ENCODE assay signal across 27 cellular contexts in genomic region chr17:63939884-63940283, GRCh38. TPM values are rescaled to one million over a fixed set of nuclear protein-coding genes. Genes with fewer than 3 reads are reported as not detected.
DNase-seq lines count a peak whose midpoint lies in the region; ATAC-seq, FAIRE-seq and TF ChIP-seq lines count a peak whose summit lies in the region.
"Had no signal": no experiment of that assay in that cellular context is flagged by ENCODE, and none has a peak within 500 bp of the region (broad histone marks: within the 10 kb centered on the region; RNA-seq: fewer than 3 reads in every experiment).

No MANE protein-coding gene starts in this region.

- H2AFZ ChIP-seq in mammary epithelial cell (ENCODE audit: low read depth, low read length) (peak overlapping the region; percentile 49), OCI-LY7 (ENCODE audit: low read length) (no peak overlapping the region)

- H3K9me3 ChIP-seq in mammary epithelial cell (replicated peaks; ENCODE audit: insufficient read depth, low read length): no peaks in the 10 kb centered on the region
- no peaks in the 10 kb centered on the region for H3K9me3 ChIP-seq in OCI-LY7 (ENCODE audit: low read length)
- no peaks in the 10 kb centered on the region for H3K9me3 ChIP-seq in kidney (ENCODE audit: control insufficient read depth in 1 of 2, low read length in 2 of 2)
- H3K9me3 ChIP-seq: SK-N-SH had no signal

- intact Hi-C loops in mammary epithelial cell (cut with micrococcal nuclease): no loop called here
- intact Hi-C loops in MCF 10A (cut with micrococcal nuclease): no loop called here
- intact Hi-C loops in OCI-LY7 (cut with micrococcal nuclease; ENCODE audit: unreplicated experiment): no loop called here
- intact Hi-C loops in kidney (cut with DNase I): no loop called here

- H3K4me1 Mint-ChIP-seq in MCF 10A (ENCODE audit: insufficient read depth, unreplicated experiment): no peaks in the 10 kb centered on the region
- peaks cover 27% of the 10 kb centered on the region for H3K4me1 Mint-ChIP-seq in stimulated activated effector memory CD8-positive, alpha-beta T cell treated with anti-CD3 and anti-CD28 coated beads, Interleukin-12 subunit alpha, Interleukin-12 subunit beta, amount 100 ng/mL, for 72 hours

- no peaks in the 10 kb centered on the region for H3K36me3 Mint-ChIP-seq in MCF 10A (ENCODE audit: insufficient read depth, unreplicated experiment)
- H3K36me3 Mint-ChIP-seq in stimulated activated effector memory CD8-positive, alpha-beta T cell treated with anti-CD3 and anti-CD28 coated beads, Interleukin-12 subunit alpha, Interleukin-12 subunit beta, amount 100 ng/mL, for 72 hours: no peaks in the 10 kb centered on the region

- CTCF ChIA-PET in mammary epithelial cell (lab: Charles Lee; ENCODE audit: low non-redundant PET) (no interaction called here), MCF 10A (lab: Yijun Ruan, JAX) (interaction anchor here (0.6 to 1.1 kb wide), 3 partner anchors 12 to 86 kb away, joined by 3 to 5 read pairs (median 3); no protein-coding TSS in a partner anchor), OCI-LY7 (lab: Charles Lee; ENCODE audit: unreplicated experiment) (interaction anchor here (0.7 to 1.4 kb wide), 2 partner anchors 20 to 28 kb away, joined by 3 to 7 read pairs; no protein-coding TSS in a partner anchor)

- TF ChIP-seq CTCF in mammary epithelial cell (conservative IDR thresholded peaks at IDR 0.05 in 1 of 2, IDR thresholded peaks at IDR 0.05 in 1 of 2; ENCODE audit: extremely low read depth in 1 of 2, insufficient read depth in 1 of 2, low read depth in 1 of 2, low read length in 2 of 2) (no peak), MCF 10A (IDR thresholded peaks at IDR 0.05; ENCODE audit: unreplicated experiment) (no peak), OCI-LY7 (conservative IDR thresholded peaks at IDR 0.05; ENCODE audit: low read length) (no peak), kidney (IDR thresholded peaks at IDR 0.05; ENCODE audit: borderline replicate concordance, extremely low read depth, insufficient read depth) (no peak)

- H3K79me2 ChIP-seq in mammary epithelial cell (ENCODE audit: insufficient read depth, low read length) (no peaks in the 10 kb centered on the region), OCI-LY7 (ENCODE audit: insufficient read depth, low read depth, low read length) (no peaks in the 10 kb centered on the region)

- 72% methylated on average over 2 of the region's 6 CpGs for WGBS in mammary epithelial cell (ENCODE audit: low coverage, missing lambda C conversion rate)

- H3K27ac Mint-ChIP-seq in MCF 10A (ENCODE audit: low read depth, unreplicated experiment): no peak overlapping the region
- H3K27ac Mint-ChIP-seq in stimulated activated effector memory CD8-positive, alpha-beta T cell treated with anti-CD3 and anti-CD28 coated beads, Interleukin-12 subunit alpha, Interleukin-12 subunit beta, amount 100 ng/mL, for 72 hours: peak overlapping the region; percentile 77
- H3K27ac Mint-ChIP-seq: CD4-positive, alpha-beta T cell had no signal

- H3K4me2 ChIP-seq in mammary epithelial cell (ENCODE audit: insufficient read depth, low read depth, low read length) (no peak overlapping the region), OCI-LY7 (ENCODE audit: low read length) (peak overlapping the region; percentile 33; the same call in 1 of the 2 replicates)
- H3K4me2 ChIP-seq: SK-N-SH had no signal

- no peaks in the 10 kb centered on the region for H3K9me3 Mint-ChIP-seq in MCF 10A (ENCODE audit: unreplicated experiment)
- H3K9me3 Mint-ChIP-seq in stimulated activated effector memory CD8-positive, alpha-beta T cell treated with anti-CD3 and anti-CD28 coated beads, Interleukin-12 subunit alpha, Interleukin-12 subunit beta, amount 100 ng/mL, for 72 hours: no peaks in the 10 kb centered on the region
- H3K9me3 Mint-ChIP-seq: CD4-positive, alpha-beta T cell had no signal

- BruUV-seq in mammary epithelial cell (replicated peaks; lab: Mats Ljungman, UMichigan) (no TSS peak), MCF 10A (replicated peaks; lab: Mats Ljungman, UMichigan) (no TSS peak), OCI-LY7 (replicated peaks; lab: Mats Ljungman, UMichigan) (no TSS peak)

- H3K4me1 ChIP-seq in mammary epithelial cell (ENCODE audit: insufficient read depth, low read length) (no peaks in the 10 kb centered on the region), OCI-LY7 (ENCODE audit: insufficient read depth, low read length, poor library complexity, severe bottlenecking) (peaks cover 69% of the 10 kb centered on the region), kidney (ENCODE audit: control insufficient read depth in 1 of 2, insufficient read depth in 1 of 2, low read depth in 1 of 2, low read length in 2 of 2) (no peaks in the 10 kb centered on the region)
- H3K4me1 ChIP-seq: Caco-2 had no signal

- no peaks in the 10 kb centered on the region for H3K27me3 ChIP-seq in mammary epithelial cell (ENCODE audit: insufficient read depth, low read length)

- no peak overlapping the region for H3K4me3 Mint-ChIP-seq in MCF 10A (ENCODE audit: unreplicated experiment)
- no peak overlapping the region for H3K4me3 Mint-ChIP-seq in stimulated activated effector memory CD8-positive, alpha-beta T cell treated with anti-CD3 and anti-CD28 coated beads, Interleukin-12 subunit alpha, Interleukin-12 subunit beta, amount 100 ng/mL, for 72 hours
- H3K4me3 Mint-ChIP-seq: CD4-positive, alpha-beta T cell had no signal

- DNase-seq in mammary epithelial cell: no peak
- no peak for DNase-seq in MCF 10A (ENCODE audit: unreplicated experiment)
- DNase-seq in OCI-LY7 (ENCODE audit: low spot score): no peak
- DNase-seq in kidney: peak; percentile 54
- no peak for DNase-seq in stimulated activated effector memory CD8-positive, alpha-beta T cell treated with anti-CD3 and anti-CD28 coated beads, Interleukin-12 subunit alpha, Interleukin-12 subunit beta, amount 100 ng/mL, for 72 hours (ENCODE audit: low spot score in 2 of 2)
- DNase-seq in NCI-H1092 (lab: John Stamatoyannopoulos, UW): no peak
- DNase-seq in T1000 (lab: John Stamatoyannopoulos, UW): no peak
- DNase-seq: Caco-2; CD4-positive, alpha-beta T cell; GDM1; Kasumi-1; NCI-H1105; NCI-H1694; NCI-H2081 treated with DMSO at 0.1 percent for 48 hours; NCI-H446 treated with DMSO at 0.1 percent for 48 hours; NK-92 treated with Interleukin-12 subunit alpha and Interleukin-12 subunit beta, amount 100 ng/mL, for 24 hours; SHP77 treated with DMSO at 0.1 percent for 48 hours; SK-N-SH had no signal

- no peak overlapping the region for H3K9ac ChIP-seq in mammary epithelial cell (ENCODE audit: insufficient read depth, low read length)
- H3K9ac ChIP-seq in kidney (ENCODE audit: low read length in 2 of 2): no peak overlapping the region
- H3K9ac ChIP-seq: SK-N-SH had no signal

- peaks cover 12% of the 10 kb centered on the region for H3K27me3 Mint-ChIP-seq in MCF 10A (ENCODE audit: insufficient read depth, unreplicated experiment)
- H3K27me3 Mint-ChIP-seq: CD4-positive, alpha-beta T cell; IgD-negative memory B cell had no signal

- ATAC-seq in stimulated activated effector memory CD8-positive, alpha-beta T cell treated with anti-CD3 and anti-CD28 coated beads, Interleukin-12 subunit alpha, Interleukin-12 subunit beta, amount 100 ng/mL, for 72 hours: no peak
- ATAC-seq in HG03442 (IDR thresholded peaks at IDR 0.05; ENCODE audit: unreplicated experiment): no peak

- in situ Hi-C loops in mammary epithelial cell (cut with MboI; ENCODE audit: low sequenced_read_pairs in 2 of 2): no loop called here

- H3K9me2 ChIP-seq in OCI-LY7 (ENCODE audit: insufficient read depth, low read length): no peaks in the 10 kb centered on the region
- H3K9me2 ChIP-seq: SK-N-SH had no signal

- H3K27ac ChIP-seq in mammary epithelial cell (ENCODE audit: insufficient read depth, low read depth, low read length) (no peak overlapping the region), OCI-LY7 (ENCODE audit: low read depth, low read length, poor library complexity, severe bottlenecking) (no peak overlapping the region), kidney (ENCODE audit: low read depth in 2 of 2, low read length in 2 of 2) (no peak overlapping the region)
- H3K27ac ChIP-seq: 22Rv1, HL-60 had no signal

- no peaks in the 10 kb centered on the region for H4K20me1 ChIP-seq in mammary epithelial cell (ENCODE audit: insufficient read depth, low read length)
- H4K20me1 ChIP-seq in OCI-LY7 (ENCODE audit: insufficient read depth, low read length): no peaks in the 10 kb centered on the region

- H3K36me3 ChIP-seq in mammary epithelial cell (ENCODE audit: insufficient read depth, low read length) (no peaks in the 10 kb centered on the region), OCI-LY7 (ENCODE audit: insufficient read depth, low read length) (no peaks in the 10 kb centered on the region; the same call in 1 of the 2 replicates), kidney (ENCODE audit: control insufficient read depth in 1 of 2, insufficient read depth in 2 of 2, low read length in 2 of 2) (no peaks in the 10 kb centered on the region)

- dilution Hi-C loops in mammary epithelial cell (cut with HindIII; ENCODE audit: low sequenced_read_pairs): no loop called here

- H3K4me3 ChIP-seq in mammary epithelial cell (replicated peaks in 1 of 3; ENCODE audit: insufficient read depth in 1 of 3, low read depth in 2 of 3, low read length in 3 of 3) (no peak overlapping the region), OCI-LY7 (ENCODE audit: low read depth, low read length, poor library complexity, severe bottlenecking) (no peak overlapping the region), kidney (ENCODE audit: low read length in 2 of 2) (no peak overlapping the region)

- POLR2A ChIA-PET in MCF 10A (lab: Yijun Ruan, JAX): no interaction called here
- POLR2A ChIA-PET in OCI-LY7 (lab: Charles Lee): interaction anchor here (0.7 kb wide), 1 partner anchor 18 kb away, joined by 3 read pairs; no protein-coding TSS in a partner anchor

- FAIRE-seq in kidney (lab: Jason Lieb, UNC): no peak
- FAIRE-seq: H54 had no signal

RNA-seq across cellular contexts. Expression of gene CD79B, which starts 7.8 kb away (rescaled TPM):
- under 1 TPM; 0.17 to 0.26 TPM for total RNA-seq in mammary epithelial cell
- 0.73 TPM for polyA plus RNA-seq in mammary epithelial cell
- not detected for polyA minus RNA-seq in mammary epithelial cell
- not detected in 2 replicates for total RNA-seq in MCF 10A (2022)
- 743 and 751 TPM in 2 replicates for total RNA-seq in OCI-LY7 (2014; rRNA removed; shearing (Covaris generic))
- 457 and 479 TPM in 2 replicates for total RNA-seq in OCI-LY7 (2022)
- 11.4 TPM for total RNA-seq in kidney
- 5.2 TPM for polyA plus RNA-seq in kidney (ENCODE audit: insufficient read depth, low read depth, low replicate concordance)
- total RNA-seq: Caco-2, Daoy, RPMI7951 had no signal
- polyA plus RNA-seq: AG04450 had no signal

RNA-seq across cellular contexts. Expression of gene GH1, which starts 21.2 kb away (rescaled TPM):
- total RNA-seq in mammary epithelial cell (not detected), MCF 10A (2022) (not detected in 2 replicates), OCI-LY7 (2022) (0.96 TPM in 1 of 2 replicates, not detected in the other), kidney (not detected)
- polyA plus RNA-seq in mammary epithelial cell (not detected), kidney (ENCODE audit: insufficient read depth, low read depth, low replicate concordance) (not detected)
- polyA minus RNA-seq in mammary epithelial cell: not detected
- 0.21 and 4.3 TPM in 2 replicates for total RNA-seq in OCI-LY7 (2014; rRNA removed; shearing (Covaris generic))
- total RNA-seq: Caco-2; CD4-positive, alpha-beta T cell; Daoy; HT1080; RPMI7951 had no signal
- polyA plus RNA-seq: AG04450, SK-N-SH had no signal

RNA-seq across cellular contexts. Expression of gene CSHL1, which starts 28.8 kb away (rescaled TPM):
- total RNA-seq in mammary epithelial cell: not detected
- polyA plus RNA-seq in mammary epithelial cell: not detected
- polyA minus RNA-seq in mammary epithelial cell: not detected
- not detected in 2 replicates for total RNA-seq in MCF 10A (2022)
- total RNA-seq in OCI-LY7 (2014; rRNA removed; shearing (Covaris generic)): not detected in 2 replicates
- not detected in 2 replicates for total RNA-seq in OCI-LY7 (2022)
- not detected for total RNA-seq in kidney
- polyA plus RNA-seq in kidney (ENCODE audit: insufficient read depth, low read depth, low replicate concordance): not detected
- total RNA-seq: Caco-2; CD4-positive, alpha-beta T cell; Daoy; HT1080; RPMI7951 had no signal
- polyA plus RNA-seq: AG04450, IgD-negative memory B cell, SK-N-SH had no signal

RNA-seq across cellular contexts. Expression of gene SCN4A, which starts 32.8 kb away (rescaled TPM):
- total RNA-seq in mammary epithelial cell: not detected
- 0.01 TPM for polyA plus RNA-seq in mammary epithelial cell
- not detected for polyA minus RNA-seq in mammary epithelial cell
- 0.05 TPM in 1 of 2 replicates, not detected in the other for total RNA-seq in MCF 10A (2022)
- 3.0 and 6.4 TPM in 2 replicates for total RNA-seq in OCI-LY7 (2014; rRNA removed; shearing (Covaris generic))
- total RNA-seq in OCI-LY7 (2022): 9.0 and 11.9 TPM in 2 replicates
- 3.4 TPM for total RNA-seq in kidney
- polyA plus RNA-seq in kidney (ENCODE audit: insufficient read depth, low read depth, low replicate concordance): 0.19 TPM
- total RNA-seq: Caco-2, HT1080, RPMI7951 had no signal
- polyA plus RNA-seq: SK-N-SH had no signal

RNA-seq across cellular contexts. Expression of gene CSH1, which starts 43.5 kb away (rescaled TPM):
- total RNA-seq in mammary epithelial cell (not detected), MCF 10A (2022) (not detected in 2 replicates), OCI-LY7 (2022) (not detected in 2 replicates), kidney (not detected)
- polyA plus RNA-seq in mammary epithelial cell (not detected), kidney (ENCODE audit: insufficient read depth, low read depth, low replicate concordance) (not detected)
- polyA minus RNA-seq in mammary epithelial cell: not detected
- not detected in 2 replicates for total RNA-seq in OCI-LY7 (2014; rRNA removed; shearing (Covaris generic))
- total RNA-seq: Caco-2; CD4-positive, alpha-beta T cell; Daoy; HT1080; RPMI7951 had no signal
- polyA plus RNA-seq: AG04450, IgD-negative memory B cell, SK-N-SH had no signal

Comparison
In these comparisons a context has a peak if more than half of its experiments do, and no peak if none do; other contexts are left out.
1. RNA of gene CD79B, which starts 7.8 kb away (total RNA-seq): 457 to 751 TPM in OCI-LY7; 11.4 TPM in kidney (single experiment), 0.17 to 0.26 TPM in mammary epithelial cell and not detected in MCF 10A; every median in the first group is over 10 times any median in the second.